1 cellular context compared by ENCODE assay signal in the genomic region with DNA sequence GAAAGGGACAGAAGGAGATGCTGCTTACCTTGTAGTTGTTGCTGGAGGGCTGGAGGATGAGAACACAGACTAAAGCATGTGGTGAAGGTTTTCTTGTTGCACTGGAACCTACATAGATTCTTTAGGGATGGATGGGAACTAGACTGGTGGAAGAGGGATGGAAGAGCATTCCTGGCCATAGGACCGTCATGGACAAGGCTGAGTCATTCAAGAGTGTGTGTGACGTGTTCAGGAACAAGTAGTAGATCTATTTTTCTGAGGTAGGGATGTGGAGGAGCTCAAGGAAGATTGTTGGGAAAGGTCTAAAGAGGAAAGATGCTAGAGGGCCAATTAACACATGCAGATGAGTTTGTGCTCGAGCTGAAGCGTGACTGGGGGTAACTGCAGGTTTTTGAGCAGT.
TF ChIP-seq lines count a peak whose summit lies in the region.

No MANE protein-coding gene starts in this region.

TF ChIP-seq in GM23338, 12 proteins besides CTCF, POLR2A, EP300 and RAD21 (continued from another document):
- TF ChIP-seq, protein P1, sequence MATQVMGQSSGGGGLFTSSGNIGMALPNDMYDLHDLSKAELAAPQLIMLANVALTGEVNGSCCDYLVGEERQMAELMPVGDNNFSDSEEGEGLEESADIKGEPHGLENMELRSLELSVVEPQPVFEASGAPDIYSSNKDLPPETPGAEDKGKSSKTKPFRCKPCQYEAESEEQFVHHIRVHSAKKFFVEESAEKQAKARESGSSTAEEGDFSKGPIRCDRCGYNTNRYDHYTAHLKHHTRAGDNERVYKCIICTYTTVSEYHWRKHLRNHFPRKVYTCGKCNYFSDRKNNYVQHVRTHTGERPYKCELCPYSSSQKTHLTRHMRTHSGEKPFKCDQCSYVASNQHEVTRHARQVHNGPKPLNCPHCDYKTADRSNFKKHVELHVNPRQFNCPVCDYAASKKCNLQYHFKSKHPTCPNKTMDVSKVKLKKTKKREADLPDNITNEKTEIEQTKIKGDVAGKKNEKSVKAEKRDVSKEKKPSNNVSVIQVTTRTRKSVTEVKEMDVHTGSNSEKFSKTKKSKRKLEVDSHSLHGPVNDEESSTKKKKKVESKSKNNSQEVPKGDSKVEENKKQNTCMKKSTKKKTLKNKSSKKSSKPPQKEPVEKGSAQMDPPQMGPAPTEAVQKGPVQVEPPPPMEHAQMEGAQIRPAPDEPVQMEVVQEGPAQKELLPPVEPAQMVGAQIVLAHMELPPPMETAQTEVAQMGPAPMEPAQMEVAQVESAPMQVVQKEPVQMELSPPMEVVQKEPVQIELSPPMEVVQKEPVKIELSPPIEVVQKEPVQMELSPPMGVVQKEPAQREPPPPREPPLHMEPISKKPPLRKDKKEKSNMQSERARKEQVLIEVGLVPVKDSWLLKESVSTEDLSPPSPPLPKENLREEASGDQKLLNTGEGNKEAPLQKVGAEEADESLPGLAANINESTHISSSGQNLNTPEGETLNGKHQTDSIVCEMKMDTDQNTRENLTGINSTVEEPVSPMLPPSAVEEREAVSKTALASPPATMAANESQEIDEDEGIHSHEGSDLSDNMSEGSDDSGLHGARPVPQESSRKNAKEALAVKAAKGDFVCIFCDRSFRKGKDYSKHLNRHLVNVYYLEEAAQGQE (IDR thresholded peaks at IDR 0.05; ENCODE audit: unreplicated experiment), result no peak
- TF ChIP-seq, protein P2, sequence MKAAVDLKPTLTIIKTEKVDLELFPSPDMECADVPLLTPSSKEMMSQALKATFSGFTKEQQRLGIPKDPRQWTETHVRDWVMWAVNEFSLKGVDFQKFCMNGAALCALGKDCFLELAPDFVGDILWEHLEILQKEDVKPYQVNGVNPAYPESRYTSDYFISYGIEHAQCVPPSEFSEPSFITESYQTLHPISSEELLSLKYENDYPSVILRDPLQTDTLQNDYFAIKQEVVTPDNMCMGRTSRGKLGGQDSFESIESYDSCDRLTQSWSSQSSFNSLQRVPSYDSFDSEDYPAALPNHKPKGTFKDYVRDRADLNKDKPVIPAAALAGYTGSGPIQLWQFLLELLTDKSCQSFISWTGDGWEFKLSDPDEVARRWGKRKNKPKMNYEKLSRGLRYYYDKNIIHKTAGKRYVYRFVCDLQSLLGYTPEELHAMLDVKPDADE (IDR thresholded peaks at IDR 0.05), result no peak
- no peak for TF ChIP-seq STAT1 (IDR thresholded peaks at IDR 0.05; ENCODE audit: unreplicated experiment)
- TF ChIP-seq NANOG (IDR thresholded peaks at IDR 0.05; ENCODE audit: borderline replicate concordance), result no peak
- TF ChIP-seq CREB1 (CRISPR knock-in tag; IDR thresholded peaks at IDR 0.05; ENCODE audit: low read depth), result no peak
- no peak for TF ChIP-seq EZH2 (IDR thresholded peaks at IDR 0.05; ENCODE audit: low read depth, unreplicated experiment)
- no peak for TF ChIP-seq ZNF114 (CRISPR knock-in tag; IDR thresholded peaks at IDR 0.05)
- TF ChIP-seq ZNF462 (CRISPR knock-in tag; IDR thresholded peaks at IDR 0.05), result no peak
TF ChIP-seq in GM23338: peak in this region for 0.
